ENCODE assay signal across 25 cellular contexts in the genomic region with DNA sequence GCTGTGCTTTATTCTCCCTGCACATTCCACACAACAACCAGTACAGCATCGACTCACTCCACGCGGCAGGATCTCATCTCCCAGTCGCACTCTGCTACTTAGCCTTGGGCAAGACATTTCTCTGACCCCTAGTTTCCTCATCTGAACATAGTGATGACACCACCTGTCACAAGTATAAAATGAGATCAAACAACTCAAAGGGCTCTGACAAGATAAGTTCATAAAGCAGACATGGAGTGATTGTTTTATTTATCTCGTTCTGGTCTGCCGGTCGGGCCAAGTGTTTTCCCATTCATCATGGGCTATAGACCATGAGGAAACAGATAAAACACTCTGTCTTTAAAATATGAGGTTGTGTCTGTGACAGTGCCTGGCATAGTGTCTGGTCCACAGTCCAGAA. TPM values are rescaled to one million over a fixed set of nuclear protein-coding genes. Genes with fewer than 3 reads are reported as not detected.
DNase-seq lines count a peak whose midpoint lies in the region; ATAC-seq and TF ChIP-seq lines count a peak whose summit lies in the region.
"Had no signal": no experiment of that assay in that cellular context is flagged by ENCODE, and none has a peak within 500 bp of the region (broad histone marks: within the 10 kb centered on the region; RNA-seq: fewer than 3 reads in every experiment).

No MANE protein-coding gene starts in this region.

- H3K4me2 ChIP-seq in SK-N-SH (no peak overlapping the region), OCI-LY7 (ENCODE audit: low read length) (no peak overlapping the region)
- H3K4me2 ChIP-seq: KMS-11 had no signal

- POLR2A ChIA-PET in SK-N-SH (lab: Yijun Ruan, JAX) = no interaction called here
- POLR2A ChIA-PET in OCI-LY7 (lab: Charles Lee) = no interaction called here

- H3K4me1 ChIP-seq in SK-N-SH (ENCODE audit: control insufficient read depth in 1 of 2, insufficient read depth in 2 of 2, low read depth in 1 of 2, low read length in 1 of 2) (peaks cover 0 to 14% of the 10 kb centered on the region in 2 experiments; a peak in 1 of 4 replicates), OCI-LY7 (ENCODE audit: insufficient read depth, low read length, poor library complexity, severe bottlenecking) (no peaks in the 10 kb centered on the region)

- 21% methylated on average over 7 of the region's 7 CpGs for WGBS in SK-N-SH (ENCODE audit: low lambda C conversion rate)

- DNase-seq in SK-N-SH (peak; percentile 74), NCI-H146 treated with DMSO at 0.1 percent for 48 hours (lab: John Stamatoyannopoulos, UW; ENCODE audit: unreplicated experiment) (peak; percentile 59), NCI-H69 (lab: John Stamatoyannopoulos, UW) (peak; percentile 86), SIG-M5 treated with dmso at 0.1 percent for 504 hours (lab: John Stamatoyannopoulos, UW; ENCODE audit: unreplicated experiment) (no peak), activated T-cell treated with anti-CD3 and anti-CD28 coated beads for 4 hours (no peak), OCI-LY7 (ENCODE audit: low spot score) (no peak)
- DNase-seq: CD4-positive, CD25-positive, alpha-beta regulatory T cell; COR-L47; DMS 273 treated with DMSO at 0.1 percent for 48 hours; GOT3; IMR-90; NCI-H1105 treated with DMSO at 0.1 percent for 48 hours; NCI-H1694 treated with DMSO at 0.1 percent for 48 hours; NCI-H2171; NCI-H446; OCI-M1; SW 1271; T-helper 17 cell had no signal

- H3K79me2 ChIP-seq in SK-N-SH (ENCODE audit: insufficient read depth) (no peaks in the 10 kb centered on the region), OCI-LY7 (ENCODE audit: insufficient read depth, low read depth, low read length) (no peaks in the 10 kb centered on the region)

- no TSS peak for BruUV-seq in OCI-LY7 (replicated peaks; lab: Mats Ljungman, UMichigan)

- H3K9me3 ChIP-seq in SK-N-SH (no peaks in the 10 kb centered on the region), OCI-LY7 (ENCODE audit: low read length) (no peaks in the 10 kb centered on the region)

- ATAC-seq in SK-N-SH treated with all-trans-retinoic acid at 6 μM for 48 hours = no peak; the same call in 2 of the 3 replicates
- ATAC-seq: HCT116, T-helper 17 cell had no signal

- no peaks in the 10 kb centered on the region for H3K36me3 ChIP-seq in SK-N-SH (replicated peaks in 1 of 2; ENCODE audit: control insufficient read depth in 1 of 2, insufficient read depth in 2 of 2, low read length in 1 of 2)
- H3K36me3 ChIP-seq in OCI-LY7 (ENCODE audit: insufficient read depth, low read length) = no peaks in the 10 kb centered on the region

- intact Hi-C loops in OCI-LY7 (cut with micrococcal nuclease; ENCODE audit: unreplicated experiment) = no loop called here

- H4K20me1 ChIP-seq in SK-N-SH (ENCODE audit: insufficient read depth) = no peaks in the 10 kb centered on the region
- no peaks in the 10 kb centered on the region for H4K20me1 ChIP-seq in OCI-LY7 (ENCODE audit: insufficient read depth, low read length)

- no peaks in the 10 kb centered on the region for H3F3A ChIP-seq in SK-N-SH (replicated peaks; ENCODE audit: insufficient read depth)

- H2AFZ ChIP-seq in SK-N-SH (ENCODE audit: low read depth) (no peak overlapping the region), OCI-LY7 (ENCODE audit: low read length) (no peak overlapping the region)

- no peak for TF ChIP-seq CTCF in SK-N-SH (IDR thresholded peaks at IDR 0.05)
- no peak for TF ChIP-seq CTCF in OCI-LY7 (conservative IDR thresholded peaks at IDR 0.05; ENCODE audit: low read length)

- TF ChIP-seq EP300 in SK-N-SH (IDR thresholded peaks at IDR 0.05; ENCODE audit: borderline replicate concordance in 1 of 2, low read depth in 1 of 2, low read length in 1 of 2) = peak; percentile 6 to 87; a peak in 2 of 4 replicates

- CTCF ChIA-PET in SK-N-SH (lab: Yijun Ruan, JAX) = interaction anchor here (1.3 kb wide), 1 partner anchor 336 kb away, joined by 3 read pairs; no protein-coding TSS in a partner anchor
- CTCF ChIA-PET in OCI-LY7 (lab: Charles Lee; ENCODE audit: unreplicated experiment) = no interaction called here

- no peaks in the 10 kb centered on the region for H3K9me2 ChIP-seq in SK-N-SH
- H3K9me2 ChIP-seq in OCI-LY7 (ENCODE audit: insufficient read depth, low read length) = no peaks in the 10 kb centered on the region

- H3K27me3 ChIP-seq in SK-N-SH (ENCODE audit: insufficient read depth) = no peaks in the 10 kb centered on the region; the same call in 1 of the 2 replicates

- no peak; the same call in 1 of the 2 replicates for TF ChIP-seq RAD21 in SK-N-SH (IDR thresholded peaks at IDR 0.05; ENCODE audit: low read length)

- H3K9ac ChIP-seq in SK-N-SH = no peak overlapping the region
- H3K9ac ChIP-seq: KMS-11 had no signal

- H3K4me3 ChIP-seq in SK-N-SH (ENCODE audit: low read depth in 2 of 2, low read length in 1 of 2) (no peak overlapping the region), OCI-LY7 (ENCODE audit: low read depth, low read length, poor library complexity, severe bottlenecking) (no peak overlapping the region)

- peak overlapping the region in 1 of 2 experiments; percentile 26; a peak in 1 of 4 replicates for H3K27ac ChIP-seq in SK-N-SH (ENCODE audit: low read depth in 2 of 2, low read length in 1 of 2)
- H3K27ac ChIP-seq in OCI-LY7 (ENCODE audit: low read depth, low read length, poor library complexity, severe bottlenecking) = no peak overlapping the region
- H3K27ac ChIP-seq: KMS-11 had no signal

TF ChIP-seq in SK-N-SH, 30 proteins besides CTCF, POLR2A, EP300 and RAD21 (continues in another document):
- TF ChIP-seq CHD2 (IDR thresholded peaks at IDR 0.05; ENCODE audit: low read length, partially characterized antibody) = no peak
- TF ChIP-seq MEF2A (IDR thresholded peaks at IDR 0.05; ENCODE audit: borderline replicate concordance, low read depth) = no peak
- TF ChIP-seq RFX5 (IDR thresholded peaks at IDR 0.05; ENCODE audit: low read length) = no peak
- no peak for TF ChIP-seq EZH2phosphoT487 (IDR thresholded peaks at IDR 0.05; ENCODE audit: borderline replicate concordance, low read depth)
- no peak for TF ChIP-seq TEAD4 (IDR thresholded peaks at IDR 0.05; ENCODE audit: borderline replicate concordance, insufficient read depth)
- TF ChIP-seq POLR2AphosphoS5 (IDR thresholded peaks at IDR 0.05; ENCODE audit: low read depth, low read length) = no peak
- no peak for TF ChIP-seq ELF1 (IDR thresholded peaks at IDR 0.05)
- TF ChIP-seq, protein P1, sequence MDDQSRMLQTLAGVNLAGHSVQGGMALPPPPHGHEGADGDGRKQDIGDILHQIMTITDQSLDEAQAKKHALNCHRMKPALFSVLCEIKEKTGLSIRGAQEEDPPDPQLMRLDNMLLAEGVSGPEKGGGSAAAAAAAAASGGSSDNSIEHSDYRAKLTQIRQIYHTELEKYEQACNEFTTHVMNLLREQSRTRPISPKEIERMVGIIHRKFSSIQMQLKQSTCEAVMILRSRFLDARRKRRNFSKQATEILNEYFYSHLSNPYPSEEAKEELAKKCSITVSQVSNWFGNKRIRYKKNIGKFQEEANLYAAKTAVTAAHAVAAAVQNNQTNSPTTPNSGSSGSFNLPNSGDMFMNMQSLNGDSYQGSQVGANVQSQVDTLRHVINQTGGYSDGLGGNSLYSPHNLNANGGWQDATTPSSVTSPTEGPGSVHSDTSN (IDR thresholded peaks at IDR 0.05) = no peak
- TF ChIP-seq GATA2 (CRISPR knock-in tag; IDR thresholded peaks at IDR 0.05) = peak; percentile 57
- TF ChIP-seq, protein P2, sequence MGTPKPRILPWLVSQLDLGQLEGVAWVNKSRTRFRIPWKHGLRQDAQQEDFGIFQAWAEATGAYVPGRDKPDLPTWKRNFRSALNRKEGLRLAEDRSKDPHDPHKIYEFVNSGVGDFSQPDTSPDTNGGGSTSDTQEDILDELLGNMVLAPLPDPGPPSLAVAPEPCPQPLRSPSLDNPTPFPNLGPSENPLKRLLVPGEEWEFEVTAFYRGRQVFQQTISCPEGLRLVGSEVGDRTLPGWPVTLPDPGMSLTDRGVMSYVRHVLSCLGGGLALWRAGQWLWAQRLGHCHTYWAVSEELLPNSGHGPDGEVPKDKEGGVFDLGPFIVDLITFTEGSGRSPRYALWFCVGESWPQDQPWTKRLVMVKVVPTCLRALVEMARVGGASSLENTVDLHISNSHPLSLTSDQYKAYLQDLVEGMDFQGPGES (IDR thresholded peaks at IDR 0.05; ENCODE audit: low read depth, low read length) = no peak

TF ChIP-seq in SK-N-SH treated with all-trans-retinoic acid at 6 μM for 48 hours, 23 proteins besides CTCF, POLR2A, EP300 and RAD21 (continues in another document):
- TF ChIP-seq, protein P3, sequence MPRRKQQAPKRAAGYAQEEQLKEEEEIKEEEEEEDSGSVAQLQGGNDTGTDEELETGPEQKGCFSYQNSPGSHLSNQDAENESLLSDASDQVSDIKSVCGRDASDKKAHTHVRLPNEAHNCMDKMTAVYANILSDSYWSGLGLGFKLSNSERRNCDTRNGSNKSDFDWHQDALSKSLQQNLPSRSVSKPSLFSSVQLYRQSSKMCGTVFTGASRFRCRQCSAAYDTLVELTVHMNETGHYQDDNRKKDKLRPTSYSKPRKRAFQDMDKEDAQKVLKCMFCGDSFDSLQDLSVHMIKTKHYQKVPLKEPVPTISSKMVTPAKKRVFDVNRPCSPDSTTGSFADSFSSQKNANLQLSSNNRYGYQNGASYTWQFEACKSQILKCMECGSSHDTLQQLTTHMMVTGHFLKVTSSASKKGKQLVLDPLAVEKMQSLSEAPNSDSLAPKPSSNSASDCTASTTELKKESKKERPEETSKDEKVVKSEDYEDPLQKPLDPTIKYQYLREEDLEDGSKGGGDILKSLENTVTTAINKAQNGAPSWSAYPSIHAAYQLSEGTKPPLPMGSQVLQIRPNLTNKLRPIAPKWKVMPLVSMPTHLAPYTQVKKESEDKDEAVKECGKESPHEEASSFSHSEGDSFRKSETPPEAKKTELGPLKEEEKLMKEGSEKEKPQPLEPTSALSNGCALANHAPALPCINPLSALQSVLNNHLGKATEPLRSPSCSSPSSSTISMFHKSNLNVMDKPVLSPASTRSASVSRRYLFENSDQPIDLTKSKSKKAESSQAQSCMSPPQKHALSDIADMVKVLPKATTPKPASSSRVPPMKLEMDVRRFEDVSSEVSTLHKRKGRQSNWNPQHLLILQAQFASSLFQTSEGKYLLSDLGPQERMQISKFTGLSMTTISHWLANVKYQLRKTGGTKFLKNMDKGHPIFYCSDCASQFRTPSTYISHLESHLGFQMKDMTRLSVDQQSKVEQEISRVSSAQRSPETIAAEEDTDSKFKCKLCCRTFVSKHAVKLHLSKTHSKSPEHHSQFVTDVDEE (CRISPR knock-in tag; IDR thresholded peaks at IDR 0.05) = no peak

RNA-seq across cellular contexts. Expression of a gene that starts 35.0 kb away (rescaled TPM):
- polyA plus RNA-seq in SK-N-SH (2012; rRNA removed) = not detected in 2 replicates
- under 0.01 TPM in 1 of 2 replicates, not detected in the other for polyA plus RNA-seq in SK-N-SH (2012; cell fraction: cytosol; rRNA removed)
- polyA plus RNA-seq in SK-N-SH (2012; cell fraction: nucleus; rRNA removed) = not detected in 2 replicates
- not detected in 2 replicates for total RNA-seq in OCI-LY7 (2014; rRNA removed; shearing (Covaris generic))
- not detected in 2 replicates for total RNA-seq in OCI-LY7 (2022)
- total RNA-seq: A673, G401, IMR-90, SK-MEL-5 had no signal
- polyA plus RNA-seq: BJ, IMR-90 had no signal

Comparison
In these comparisons a context has a peak if more than half of its experiments do, and no peak if none do; other contexts are left out.
1. DNase-seq: peak in SK-N-SH (single experiment), NCI-H146 treated with DMSO at 0.1 percent for 48 hours (single experiment) and NCI-H69 (single experiment); none in SIG-M5 treated with dmso at 0.1 percent for 504 hours (single experiment), activated T-cell treated with anti-CD3 and anti-CD28 coated beads for 4 hours (single experiment) and OCI-LY7 (single experiment).